ENCODE assay signal across 44 cellular contexts in genomic region chr2:3678212-3678611, GRCh38. TPM values are rescaled to one million over a fixed set of nuclear protein-coding genes. Genes with fewer than 3 reads are reported as not detected.
"Had no signal": no experiment of that assay in that cellular context is flagged by ENCODE, and none has a peak within 500 bp of the region (broad histone marks: within the 10 kb centered on the region; RNA-seq: fewer than 3 reads in every experiment).

No MANE protein-coding gene starts in this region.

- H3K27ac ChIP-seq: adrenal gland, ascending aorta, body of pancreas, brain microvascular endothelial cell, breast epithelium, cardiac muscle cell had no signal

- H3K4me1 Mint-ChIP-seq: activated naive CD4-positive, alpha-beta T cell treated with anti-CD3 and anti-CD28 coated beads, Interleukin-2, amount 10 ng/mL, durations not matched to agents 7 days and 5 days; activated naive CD4-positive, alpha-beta T cell treated with anti-CD3 and anti-CD28 coated beads, Interleukin-2, amount 50 U/mL, for 24 hours; activated naive CD8-positive, alpha-beta T cell treated with anti-CD3 and anti-CD28 coated beads for 36 hours; activated naive CD8-positive, alpha-beta T cell treated with anti-CD3 and anti-CD28 coated beads, Interleukin-2, amount 10 ng/mL, durations not matched to agents 7 days and 5 days; activated naive CD8-positive, alpha-beta T cell treated with anti-CD3 and anti-CD28 coated beads, Interleukin-2, amount 50 U/mL, for 24 hours; activated T-helper 17 cell treated with anti-CD3 and anti-CD28 coated beads, Interleukin-2, amount 50 U/mL, for 72 hours; central memory CD8-positive, alpha-beta T cell had no signal

- H3K9me3 Mint-ChIP-seq: activated naive CD4-positive, alpha-beta T cell treated with anti-CD3 and anti-CD28 coated beads for 36 hours; activated naive CD4-positive, alpha-beta T cell treated with anti-CD3 and anti-CD28 coated beads, Interleukin-2, amount 10 ng/mL, durations not matched to agents 7 days and 5 days; activated naive CD4-positive, alpha-beta T cell treated with anti-CD3 and anti-CD28 coated beads, Interleukin-2, amount 50 U/mL, for 24 hours; activated naive CD4-positive, alpha-beta T cell treated with anti-CD3 and anti-CD28 coated beads, Interleukin-2, amount 50 U/mL, for 72 hours; activated naive CD8-positive, alpha-beta T cell treated with anti-CD3 and anti-CD28 coated beads for 36 hours; activated naive CD8-positive, alpha-beta T cell treated with anti-CD3 and anti-CD28 coated beads, Interleukin-2, amount 10 ng/mL, durations not matched to agents 7 days and 5 days; activated naive CD8-positive, alpha-beta T cell treated with anti-CD3 and anti-CD28 coated beads, Interleukin-2, amount 50 U/mL, for 24 hours; activated T-cell treated with anti-CD3 and anti-CD28 coated beads, Interleukin-2, amount 50 U/mL, for 24 hours; activated T-cell treated with anti-CD3 and anti-CD28 coated beads, Interleukin-2, amount 50 U/mL, for 4 hours; activated T-cell treated with anti-CD3 and anti-CD28 coated beads, Interleukin-2, amount 50 U/mL, for 72 hours; activated T-helper 1 cell treated with anti-CD3 and anti-CD28 coated beads, Interleukin-12 subunit alpha, Interleukin-12 subunit beta, Interleukin-2, Interleukin-4 antibody, amounts not matched to agents 30 ng/mL and 10 ng/mL and 1 ng/mL, durations not matched to agents 14 hours and 24 hours and 36 hours; activated T-helper 17 cell treated with anti-CD3 and anti-CD28 coated beads, Interleukin-2, amount 50 U/mL, for 72 hours; activated T-helper 2 cell treated with anti-CD3 and anti-CD28 coated beads, Interferon-gamma antibody, Interleukin-2, Interleukin-4, amounts not matched to agents 10 μg/mL and 5 μg/mL and 100 μg/mL, durations not matched to agents 14 hours and 24 hours and 36 hours; brain; central memory CD8-positive, alpha-beta T cell had no signal

- H3K9me3 ChIP-seq: adrenal gland, ascending aorta, body of pancreas, breast epithelium had no signal

- FAIRE-seq: astrocyte had no signal

- H3K27me3 ChIP-seq: adrenal gland, ascending aorta, body of pancreas, brain microvascular endothelial cell, cardiac muscle cell had no signal

- DNase-seq: activated effector memory CD4-positive, alpha-beta T cell treated with anti-CD3 and anti-CD28 coated beads, Interleukin-2, amount 50 U/mL, for 16 hours; activated effector memory CD4-positive, alpha-beta T cell treated with Interleukin-2 at 50 U/mL for 16 hours; activated gamma-delta T cell; activated gamma-delta T cell treated with Interleukin-2 at 50 U/mL for 16 hours; activated naive CD4-positive, alpha-beta T cell; activated naive CD4-positive, alpha-beta T cell treated with anti-CD3 and anti-CD28 coated beads for 36 hours; activated naive CD4-positive, alpha-beta T cell treated with anti-CD3 and anti-CD28 coated beads, Interleukin-2, amount 10 ng/mL, durations not matched to agents 7 days and 5 days; activated naive CD4-positive, alpha-beta T cell treated with anti-CD3 and anti-CD28 coated beads, Interleukin-2, amount 50 U/mL, for 16 hours; activated naive CD4-positive, alpha-beta T cell treated with Interleukin-2 at 50 U/mL for 16 hours; activated naive CD8-positive, alpha-beta T cell treated with anti-CD3 and anti-CD28 coated beads for 36 hours; activated naive CD8-positive, alpha-beta T cell treated with anti-CD3 and anti-CD28 coated beads, Interleukin-2, amount 10 ng/mL, durations not matched to agents 7 days and 5 days; activated naive CD8-positive, alpha-beta T cell treated with anti-CD3 and anti-CD28 coated beads, Interleukin-2, amount 50 U/mL, for 24 hours; activated T-cell treated with anti-CD3 and anti-CD28 coated beads, Interleukin-2, amount 50 U/mL, for 1 hour; activated T-cell treated with anti-CD3 and anti-CD28 coated beads, Interleukin-2, amount 50 U/mL, for 24 hours; activated T-cell treated with anti-CD3 and anti-CD28 coated beads, Interleukin-2, amount 50 U/mL, for 4 hours; activated T-cell treated with anti-CD3 and anti-CD28 coated beads, Interleukin-2, amount 50 U/mL, for 48 hours; activated T-cell treated with anti-CD3 and anti-CD28 coated beads, Interleukin-2, amount 50 U/mL, for 72 hours; adrenal gland; amniotic stem cell; amygdala; anterior cingulate cortex; aorta; body of pancreas; brain microvascular endothelial cell; caudate nucleus; central memory CD4-positive, alpha-beta T cell; cerebellar nuclear complex had no signal

- ATAC-seq: activated naive CD4-positive, alpha-beta T cell treated with anti-CD3 and anti-CD28 coated beads, Interleukin-2, amount 50 U/mL, for 72 hours; activated naive CD8-positive, alpha-beta T cell treated with anti-CD3 and anti-CD28 coated beads, Interleukin-2, amount 50 U/mL, for 24 hours; activated T-cell treated with anti-CD3 and anti-CD28 coated beads, Interleukin-2, amount 50 U/mL, for 4 hours; activated T-cell treated with anti-CD3 and anti-CD28 coated beads, Interleukin-2, amount 50 U/mL, for 72 hours; activated T-helper 17 cell treated with anti-CD3 and anti-CD28 coated beads, Interleukin-2, amount 50 U/mL, for 72 hours; body of pancreas had no signal

- H3K27ac Mint-ChIP-seq: activated naive CD4-positive, alpha-beta T cell treated with anti-CD3 and anti-CD28 coated beads for 36 hours; activated naive CD4-positive, alpha-beta T cell treated with anti-CD3 and anti-CD28 coated beads, Interleukin-2, amount 10 ng/mL, durations not matched to agents 7 days and 5 days; activated naive CD4-positive, alpha-beta T cell treated with anti-CD3 and anti-CD28 coated beads, Interleukin-2, amount 50 U/mL, for 24 hours; activated naive CD4-positive, alpha-beta T cell treated with anti-CD3 and anti-CD28 coated beads, Interleukin-2, amount 50 U/mL, for 72 hours; activated naive CD8-positive, alpha-beta T cell; activated naive CD8-positive, alpha-beta T cell treated with anti-CD3 and anti-CD28 coated beads for 36 hours; activated naive CD8-positive, alpha-beta T cell treated with anti-CD3 and anti-CD28 coated beads, Interleukin-2, amount 10 ng/mL, durations not matched to agents 7 days and 5 days; activated naive CD8-positive, alpha-beta T cell treated with anti-CD3 and anti-CD28 coated beads, Interleukin-2, amount 50 U/mL, for 24 hours; activated T-cell treated with anti-CD3 and anti-CD28 coated beads, Interleukin-2, amount 50 U/mL, for 24 hours; activated T-cell treated with anti-CD3 and anti-CD28 coated beads, Interleukin-2, amount 50 U/mL, for 72 hours; activated T-helper 1 cell treated with anti-CD3 and anti-CD28 coated beads, Interleukin-12 subunit alpha, Interleukin-12 subunit beta, Interleukin-2, Interleukin-4 antibody, amounts not matched to agents 30 ng/mL and 10 ng/mL and 1 ng/mL, durations not matched to agents 14 hours and 24 hours and 36 hours; activated T-helper 17 cell treated with anti-CD3 and anti-CD28 coated beads, Interleukin-2, amount 50 U/mL, for 72 hours; activated T-helper 2 cell treated with anti-CD3 and anti-CD28 coated beads, Interferon-gamma antibody, Interleukin-2, Interleukin-4, amounts not matched to agents 10 μg/mL and 5 μg/mL and 100 μg/mL, durations not matched to agents 14 hours and 24 hours and 36 hours; brain had no signal

- H3K4me3 ChIP-seq: adrenal gland, ascending aorta, body of pancreas, breast epithelium, cardiac muscle cell had no signal

- H3K36me3 Mint-ChIP-seq: activated naive CD4-positive, alpha-beta T cell treated with anti-CD3 and anti-CD28 coated beads, Interleukin-2, amount 10 ng/mL, durations not matched to agents 7 days and 5 days; activated naive CD4-positive, alpha-beta T cell treated with anti-CD3 and anti-CD28 coated beads, Interleukin-2, amount 50 U/mL, for 24 hours; activated naive CD4-positive, alpha-beta T cell treated with anti-CD3 and anti-CD28 coated beads, Interleukin-2, amount 50 U/mL, for 72 hours; activated naive CD8-positive, alpha-beta T cell; activated naive CD8-positive, alpha-beta T cell treated with anti-CD3 and anti-CD28 coated beads for 36 hours; activated naive CD8-positive, alpha-beta T cell treated with anti-CD3 and anti-CD28 coated beads, Interleukin-2, amount 10 ng/mL, durations not matched to agents 7 days and 5 days; brain had no signal

- H3K27me3 Mint-ChIP-seq: activated naive CD4-positive, alpha-beta T cell treated with anti-CD3 and anti-CD28 coated beads, Interleukin-2, amount 50 U/mL, for 24 hours; activated naive CD8-positive, alpha-beta T cell treated with anti-CD3 and anti-CD28 coated beads for 36 hours; activated naive CD8-positive, alpha-beta T cell treated with anti-CD3 and anti-CD28 coated beads, Interleukin-2, amount 50 U/mL, for 24 hours; activated T-cell treated with anti-CD3 and anti-CD28 coated beads, Interleukin-2, amount 50 U/mL, for 24 hours had no signal

- H3K4me3 Mint-ChIP-seq: activated naive CD4-positive, alpha-beta T cell treated with anti-CD3 and anti-CD28 coated beads for 36 hours; activated naive CD4-positive, alpha-beta T cell treated with anti-CD3 and anti-CD28 coated beads, Interleukin-2, amount 10 ng/mL, durations not matched to agents 7 days and 5 days; activated naive CD4-positive, alpha-beta T cell treated with anti-CD3 and anti-CD28 coated beads, Interleukin-2, amount 50 U/mL, for 24 hours; activated naive CD8-positive, alpha-beta T cell; activated naive CD8-positive, alpha-beta T cell treated with anti-CD3 and anti-CD28 coated beads for 36 hours; activated naive CD8-positive, alpha-beta T cell treated with anti-CD3 and anti-CD28 coated beads, Interleukin-2, amount 10 ng/mL, durations not matched to agents 7 days and 5 days; activated naive CD8-positive, alpha-beta T cell treated with anti-CD3 and anti-CD28 coated beads, Interleukin-2, amount 50 U/mL, for 24 hours; activated T-cell treated with anti-CD3 and anti-CD28 coated beads, Interleukin-2, amount 50 U/mL, for 24 hours; activated T-cell treated with anti-CD3 and anti-CD28 coated beads, Interleukin-2, amount 50 U/mL, for 4 hours; activated T-cell treated with anti-CD3 and anti-CD28 coated beads, Interleukin-2, amount 50 U/mL, for 72 hours; activated T-helper 1 cell treated with anti-CD3 and anti-CD28 coated beads, Interleukin-12 subunit alpha, Interleukin-12 subunit beta, Interleukin-2, Interleukin-4 antibody, amounts not matched to agents 30 ng/mL and 10 ng/mL and 1 ng/mL, durations not matched to agents 14 hours and 24 hours and 36 hours; activated T-helper 17 cell treated with anti-CD3 and anti-CD28 coated beads, Interleukin-2, amount 50 U/mL, for 72 hours; brain; central memory CD8-positive, alpha-beta T cell had no signal

- H3K4me1 ChIP-seq: adrenal gland, ascending aorta, body of pancreas, breast epithelium had no signal

- H3K36me3 ChIP-seq: adrenal gland, ascending aorta, brain microvascular endothelial cell, breast epithelium, cardiac muscle cell had no signal

RNA-seq across cellular contexts. Expression of gene ALLC, which starts 20.2 kb away (rescaled TPM):
- total RNA-seq: activated naive CD4-positive, alpha-beta T cell treated with anti-CD3 and anti-CD28 coated beads for 36 hours; activated naive CD4-positive, alpha-beta T cell treated with anti-CD3 and anti-CD28 coated beads, Interleukin-2, amount 50 U/mL, for 72 hours; activated naive CD8-positive, alpha-beta T cell treated with anti-CD3 and anti-CD28 coated beads for 36 hours; activated naive CD8-positive, alpha-beta T cell treated with anti-CD3 and anti-CD28 coated beads, Interleukin-2, amount 10 ng/mL, durations not matched to agents 7 days and 5 days; activated T-cell treated with anti-CD3 and anti-CD28 coated beads, Interleukin-2, amount 50 U/mL, for 4 hours; activated T-cell treated with anti-CD3 and anti-CD28 coated beads, Interleukin-2, amount 50 U/mL, for 72 hours; activated T-helper 1 cell treated with anti-CD3 and anti-CD28 coated beads, Interleukin-12 subunit alpha, Interleukin-12 subunit beta, Interleukin-2, Interleukin-4 antibody, amounts not matched to agents 30 ng/mL and 10 ng/mL and 1 ng/mL, durations not matched to agents 14 hours and 24 hours and 36 hours; activated T-helper 17 cell treated with anti-CD3 and anti-CD28 coated beads, Interleukin-2, amount 50 U/mL, for 72 hours; activated T-helper 2 cell treated with anti-CD3 and anti-CD28 coated beads, Interferon-gamma antibody, Interleukin-2, Interleukin-4, amounts not matched to agents 10 μg/mL and 5 μg/mL and 100 μg/mL, durations not matched to agents 14 hours and 24 hours and 36 hours; aorta; ascending aorta; astrocyte; body of pancreas; bronchial epithelial cell; cardiac muscle cell; cardiac septum; cerebellum; chondrocyte had no signal
- polyA plus RNA-seq: cardiac muscle cell had no signal

RNA-seq across cellular contexts. Expression of gene DCDC2C, which starts 25.2 kb away (rescaled TPM):
- total RNA-seq: activated naive CD4-positive, alpha-beta T cell treated with anti-CD3 and anti-CD28 coated beads for 36 hours; activated naive CD4-positive, alpha-beta T cell treated with anti-CD3 and anti-CD28 coated beads, Interleukin-2, amount 50 U/mL, for 72 hours; activated naive CD8-positive, alpha-beta T cell treated with anti-CD3 and anti-CD28 coated beads for 36 hours; activated naive CD8-positive, alpha-beta T cell treated with anti-CD3 and anti-CD28 coated beads, Interleukin-2, amount 10 ng/mL, durations not matched to agents 7 days and 5 days; activated T-cell treated with anti-CD3 and anti-CD28 coated beads, Interleukin-2, amount 50 U/mL, for 4 hours; activated T-cell treated with anti-CD3 and anti-CD28 coated beads, Interleukin-2, amount 50 U/mL, for 72 hours; activated T-helper 1 cell treated with anti-CD3 and anti-CD28 coated beads, Interleukin-12 subunit alpha, Interleukin-12 subunit beta, Interleukin-2, Interleukin-4 antibody, amounts not matched to agents 30 ng/mL and 10 ng/mL and 1 ng/mL, durations not matched to agents 14 hours and 24 hours and 36 hours; activated T-helper 17 cell treated with anti-CD3 and anti-CD28 coated beads, Interleukin-2, amount 50 U/mL, for 72 hours; activated T-helper 2 cell treated with anti-CD3 and anti-CD28 coated beads, Interferon-gamma antibody, Interleukin-2, Interleukin-4, amounts not matched to agents 10 μg/mL and 5 μg/mL and 100 μg/mL, durations not matched to agents 14 hours and 24 hours and 36 hours; astrocyte; body of pancreas; bronchial epithelial cell; cardiac muscle cell; cardiac septum; cerebellum; chondrocyte had no signal
- polyA plus RNA-seq: adipose tissue, cardiac muscle cell had no signal
